23 cellular contexts compared by ENCODE assay signal in genomic region chr4:63632858-63633257, GRCh38.
"Had no signal": no experiment of that assay in that cellular context is flagged by ENCODE, and none has a peak within 500 bp of the region (broad histone marks: within the 10 kb centered on the region; RNA-seq: fewer than 3 reads in every experiment).

No MANE protein-coding gene starts in this region.

- H3K4me1 ChIP-seq: stomach, suprapubic skin, testis, thyroid gland, tibial artery, tibial nerve, transverse colon, upper lobe of left lung, upper lobe of right lung, vagina had no signal

- H3K4me3 ChIP-seq: stomach, suprapubic skin, testis, thoracic aorta, thyroid gland, tibial artery, tibial nerve, transverse colon, upper lobe of left lung, upper lobe of right lung, vagina had no signal

- DNase-seq: stimulated activated CD4-positive, alpha-beta T cell treated with anti-CD3 and anti-CD28 coated beads, Interleukin-2, amount 100 ng/mL, for 24 hours; stimulated activated CD4-positive, alpha-beta T cell treated with anti-CD3 and anti-CD28 coated beads, Interleukin-2, amount 100 ng/mL, for 48 hours; stimulated activated CD4-positive, alpha-beta T cell treated with anti-CD3 and anti-CD28 coated beads, Interleukin-4, amount 100 ng/mL, for 1 hour; stimulated activated CD4-positive, alpha-beta T cell treated with anti-CD3 and anti-CD28 coated beads, Interleukin-4, amount 100 ng/mL, for 24 hours; stimulated activated CD4-positive, alpha-beta T cell treated with anti-CD3 and anti-CD28 coated beads, Interleukin-4, amount 100 ng/mL, for 4 hours; stimulated activated CD8-positive, alpha-beta memory T cell treated with anti-CD3 and anti-CD28 coated beads, Interleukin-4, amount 100 ng/mL, for 48 hours; stimulated activated naive B cell treated with anti-CD40 and anti-IgM and Interleukin-4, amounts not matched to agents 10 μg/mL and 1 μg/mL and 100 μg/mL, for 72 hours; stimulated activated naive CD4-positive, alpha-beta T cell; stimulated activated naive CD4-positive, alpha-beta T cell treated with Interleukin-2 at 50 U/mL for 16 hours; stimulated activated naive CD8-positive, alpha-beta T cell treated with anti-CD3 and anti-CD28 coated beads, Interleukin-15, amount 100 ng/mL, for 72 hours; stimulated activated naive CD8-positive, alpha-beta T cell treated with anti-CD3 and anti-CD28 coated beads, Interleukin-15, Interleukin-2, amounts not matched to agents 100 U/mL and 50 U/mL, for 24 hours; stomach; testis; thyroid gland; tibial artery; transverse colon; trophoblast cell; upper lobe of left lung; upper lobe of right lung had no signal

- H3K27me3 ChIP-seq: stomach, suprapubic skin, testis, thyroid gland, tibial artery, tibial nerve, transverse colon, upper lobe of left lung, upper lobe of right lung, vagina had no signal

- H3K9me3 ChIP-seq: suprapubic skin, testis, thoracic aorta, thyroid gland, tibial artery, upper lobe of left lung, upper lobe of right lung, vagina had no signal

- H3K27ac ChIP-seq: stomach, suprapubic skin, testis, thoracic aorta, thyroid gland, tibial artery, tibial nerve, transverse colon, upper lobe of left lung, upper lobe of right lung, vagina had no signal

- H3K36me3 ChIP-seq: stomach, suprapubic skin, thoracic aorta, thyroid gland, tibial artery, tibial nerve, transverse colon, upper lobe of left lung, upper lobe of right lung, vagina had no signal
